Comparison of ENCODE assay signal across 7 cellular contexts in genomic region chr6:3378808-3379207, GRCh38.
DNase-seq lines count a peak whose midpoint lies in the region; ATAC-seq and TF ChIP-seq lines count a peak whose summit lies in the region.
"Not testable (repeated sequence)": the region's sequence is repeated elsewhere in the genome, so short reads cannot be mapped to it uniquely, and the experiment has no call there.

No MANE protein-coding gene starts in this region.

- H3K36me3 ChIP-seq in BLaER1 treated with 17β-estradiol and CSF1 and Interleukin-3, amounts not matched to agents 10 nM and 100 nM; HCT116 (ENCODE audit: control insufficient read depth in 1 of 2, insufficient read depth in 2 of 2, low read length in 2 of 2); breast epithelium; esophagus squamous epithelium; trophoblast cell (ENCODE audit: control insufficient read depth in 1 of 2, insufficient read depth in 2 of 2, low read length in 2 of 2); suprapubic skin: not testable (repeated sequence)

- DNase-seq in HCT116 (ENCODE audit: low read depth, low spot score); RWPE1 (ENCODE audit: low spot score); breast epithelium (ENCODE audit: low spot score in 2 of 2); esophagus squamous epithelium (lab: John Stamatoyannopoulos, UW); suprapubic skin (ENCODE audit: low spot score in 2 of 2): not testable (repeated sequence)
- peak; percentile 52 to 79 for DNase-seq in trophoblast cell

- POLR2A ChIA-PET in HCT116 (lab: Charles Lee); RWPE1 (lab: Yijun Ruan, JAX; ENCODE audit: low non-redundant PET): not testable (repeated sequence)

- H3K79me2 ChIP-seq in HCT116 (ENCODE audit: insufficient read depth, low read length); trophoblast cell (ENCODE audit: control insufficient read depth, insufficient read depth, low read length, poor library complexity): not testable (repeated sequence)

- not testable (repeated sequence) for H3K9me2 ChIP-seq in HCT116 (ENCODE audit: insufficient read depth)

- not testable (repeated sequence) for TF ChIP-seq EP300 in suprapubic skin (IDR thresholded peaks at IDR 0.05)

- not testable (repeated sequence) for H2BK5ac ChIP-seq in trophoblast cell (ENCODE audit: low read depth, low read length, poor library complexity)

- not testable (repeated sequence) for H2AK5ac ChIP-seq in trophoblast cell (ENCODE audit: low read length)

- H3K23ac ChIP-seq in trophoblast cell (ENCODE audit: low read length): not testable (repeated sequence)

- peak overlapping the region in 6 of 11 experiments; percentile 4 to 71 (median 54); a peak in 13 of 22 replicates for H3K4me2 ChIP-seq in BLaER1 treated with 17β-estradiol and CSF1 and Interleukin-3, amounts not matched to agents 10 nM and 100 nM
- 0 out of 2 replicates have a peak overlapping the region, but pooled peaks have one; percentile 36 for H3K4me2 ChIP-seq in HCT116 (ENCODE audit: low read length)
- H3K4me2 ChIP-seq in trophoblast cell (ENCODE audit: low read length): not testable (repeated sequence)

- not testable (repeated sequence) for BruUV-seq in HCT116 (replicated peaks; lab: Mats Ljungman, UMichigan)

- not testable (repeated sequence) for H3K79me1 ChIP-seq in trophoblast cell (ENCODE audit: low read length)

- peaks cover 12 to 31% (median 23%) of the 10 kb centered on the region in 10 experiments for H3K4me1 ChIP-seq in BLaER1 treated with 17β-estradiol and CSF1 and Interleukin-3, amounts not matched to agents 10 nM and 100 nM
- H3K4me1 ChIP-seq in HCT116 (ENCODE audit: control insufficient read depth in 1 of 2, insufficient read depth in 2 of 2, low read length in 2 of 2): peaks cover 61 to 76% of the 10 kb centered on the region in 2 experiments
- peaks cover 0 to 12% of the 10 kb centered on the region in 2 donors for H3K4me1 ChIP-seq in breast epithelium
- peaks cover 6 to 65% (median 7%) of the 10 kb centered on the region in 3 donors for H3K4me1 ChIP-seq in esophagus squamous epithelium
- peaks cover 8 to 19% of the 10 kb centered on the region in 2 experiments for H3K4me1 ChIP-seq in trophoblast cell (ENCODE audit: control insufficient read depth in 1 of 2, insufficient read depth in 2 of 2, low read length in 2 of 2)
- peaks cover 41% of the 10 kb centered on the region for H3K4me1 ChIP-seq in suprapubic skin

- TF ChIP-seq POLR2A in HCT116 (IDR thresholded peaks at IDR 0.05; ENCODE audit: borderline replicate concordance, extremely low read depth, insufficient read depth, insufficient read length); breast epithelium (IDR thresholded peaks at IDR 0.05); esophagus squamous epithelium (IDR thresholded peaks at IDR 0.05); suprapubic skin (IDR thresholded peaks at IDR 0.05): not testable (repeated sequence)

- WGBS in esophagus squamous epithelium, 2 donors: 36 to 63% methylated on average over 3 to 4 of the region's 4 CpGs
- WGBS in trophoblast cell (ENCODE audit: extremely low coverage, insufficient coverage, insufficient read length): no CpG with 5 or more reads among the region's 4 CpGs
- 64% methylated on average over 4 of the region's 4 CpGs for WGBS in suprapubic skin

- not testable (repeated sequence) for H4K12ac ChIP-seq in trophoblast cell (ENCODE audit: low read depth, low read length)

- intact Hi-C loops in HCT116 (cut with micrococcal nuclease); breast epithelium (cut with DNase I; ENCODE audit: low total_unique reads); esophagus squamous epithelium (cut with DNase I): not testable (repeated sequence)

- not testable (repeated sequence) for H3K4ac ChIP-seq in trophoblast cell (ENCODE audit: low read depth, low read length)

- not testable (repeated sequence) for ATAC-seq in HCT116

- TF ChIP-seq CTCF in HCT116 (IDR thresholded peaks at IDR 0.05 in 2 of 3, conservative IDR thresholded peaks at IDR 0.05 in 1 of 3; ENCODE audit: borderline replicate concordance in 1 of 3, insufficient read depth in 1 of 3, low read depth in 2 of 3, low read length in 2 of 3); RWPE1 (conservative IDR thresholded peaks at IDR 0.05; ENCODE audit: low read depth); breast epithelium (IDR thresholded peaks at IDR 0.05); esophagus squamous epithelium (IDR thresholded peaks at IDR 0.05); suprapubic skin (IDR thresholded peaks at IDR 0.05): not testable (repeated sequence)

- H2BK12ac ChIP-seq in trophoblast cell (ENCODE audit: low read length): not testable (repeated sequence)

- not testable (repeated sequence) for H4K8ac ChIP-seq in trophoblast cell (ENCODE audit: low read depth, low read length)

- not testable (repeated sequence) for H3K18ac ChIP-seq in trophoblast cell (ENCODE audit: low read length)

- not testable (repeated sequence) for TF ChIP-seq RAD21 in HCT116 (IDR thresholded peaks at IDR 0.05; ENCODE audit: low read depth)

- not testable (repeated sequence) for H4K20me1 ChIP-seq in BLaER1 treated with 17β-estradiol and CSF1 and Interleukin-3, amounts not matched to agents 10 nM and 100 nM; HCT116 (ENCODE audit: insufficient read depth)

- RAD21 ChIA-PET in HCT116 (lab: Charles Lee; ENCODE audit: low non-redundant PET in 1 of 2, low total read pairs in 2 of 2, uncharacterized antibody in 2 of 2, unreplicated experiment in 2 of 2): not testable (repeated sequence)

- H2AFZ ChIP-seq in HCT116 (ENCODE audit: low read depth, low read length, poor library complexity, severe bottlenecking); trophoblast cell (ENCODE audit: insufficient read depth, low read length, poor library complexity): not testable (repeated sequence)

- not testable (repeated sequence) for H3K4me3 ChIP-seq in BLaER1 treated with 17β-estradiol and CSF1 and Interleukin-3, amounts not matched to agents 10 nM and 100 nM; HCT116 (replicated peaks in 1 of 2; ENCODE audit: low read depth in 1 of 2, low read length in 2 of 2); breast epithelium; esophagus squamous epithelium; trophoblast cell (ENCODE audit: low read depth, low read length); suprapubic skin

- H3K27me3 ChIP-seq in BLaER1 treated with 17β-estradiol and CSF1 and Interleukin-3, amounts not matched to agents 10 nM and 100 nM; HCT116 (ENCODE audit: insufficient read depth, low read length); breast epithelium; esophagus squamous epithelium; trophoblast cell (ENCODE audit: insufficient read depth, low read length); suprapubic skin: not testable (repeated sequence)

- not testable (repeated sequence) for H2BK120ac ChIP-seq in trophoblast cell (ENCODE audit: insufficient read depth, low read length, poor library complexity)

- not testable (repeated sequence) for H3K27ac ChIP-seq in BLaER1 treated with 17β-estradiol and CSF1 and Interleukin-3, amounts not matched to agents 10 nM and 100 nM; HCT116 (ENCODE audit: low read depth, low read length); trophoblast cell (ENCODE audit: low read depth, low read length)
- H3K27ac ChIP-seq in RWPE1 (peak overlapping the region; percentile 71), breast epithelium (peak overlapping the region; percentile 80 to 84), esophagus squamous epithelium (peak overlapping the region in 3 of 4 donors; percentile 50 to 65 (median 61)), suprapubic skin (peak overlapping the region; percentile 55)

- H3K14ac ChIP-seq in trophoblast cell (ENCODE audit: low read length): not testable (repeated sequence)

- not testable (repeated sequence) for H3K9ac ChIP-seq in BLaER1 treated with 17β-estradiol and CSF1 and Interleukin-3, amounts not matched to agents 10 nM and 100 nM; HCT116 (ENCODE audit: low read length); trophoblast cell (ENCODE audit: low read length)

- H3K9me3 ChIP-seq in BLaER1 treated with 17β-estradiol and CSF1 and Interleukin-3, amounts not matched to agents 10 nM and 100 nM (replicated peaks in 1 of 11); HCT116 (ENCODE audit: control insufficient read depth in 1 of 2, insufficient read depth in 1 of 2, low read depth in 1 of 2, low read length in 2 of 2); breast epithelium; esophagus squamous epithelium; trophoblast cell (ENCODE audit: insufficient read depth, low read depth, low read length); suprapubic skin: not testable (repeated sequence)

- CTCF ChIA-PET in HCT116 (lab: Charles Lee); RWPE1 (lab: Yijun Ruan, JAX): not testable (repeated sequence)

- H4K91ac ChIP-seq in trophoblast cell (ENCODE audit: low read depth, low read length): not testable (repeated sequence)
